ENCODE assay signal across 17 cellular contexts in genomic region chr6:142694054-142694453, GRCh38.
A peak's percentile ranks its signal among the peaks of the same experiment; 100 is the strongest.
DNase-seq lines count a peak whose midpoint lies in the region; ATAC-seq and TF ChIP-seq lines count a peak whose summit lies in the region.
"Had no signal": no experiment of that assay in that cellular context is flagged by ENCODE, and none has a peak within 500 bp of the region (broad histone marks: within the 10 kb centered on the region; RNA-seq: fewer than 3 reads in every experiment).

No MANE protein-coding gene starts in this region.

- H3K27me3 ChIP-seq in ACC112 (ENCODE audit: insufficient read depth, low read length): no peaks in the 10 kb centered on the region
- H3K27me3 ChIP-seq in upper lobe of right lung: no peaks in the 10 kb centered on the region
- H3K27me3 ChIP-seq: cardiac muscle cell, foreskin keratinocyte had no signal

- ATAC-seq in upper lobe of right lung: no peak
- ATAC-seq: activated CD8-positive, alpha-beta memory T cell treated with anti-CD3 and anti-CD28 coated beads, Interleukin-2, amount 10 ng/mL, durations not matched to agents 7 days and 5 days; foreskin keratinocyte had no signal

- DNase-seq in EH (ENCODE audit: low read depth) (peak; percentile 78), RPMI7951 (ENCODE audit: low read depth) (peak; percentile 55), fibroblast of the aortic adventitia (ENCODE audit: low read depth) (peak; percentile 45), upper lobe of right lung (no peak), NCI-H2227 treated with DMSO at 0.1 percent for 48 hours (lab: John Stamatoyannopoulos, UW) (no peak), AG20443 (ENCODE audit: low spot score) (no peak)
- DNase-seq in activated CD8-positive, alpha-beta memory T cell treated with anti-CD3 and anti-CD28 coated beads for 24 hours: no peak
- DNase-seq: activated CD8-positive, alpha-beta memory T cell treated with anti-CD3 and anti-CD28 coated beads, Interleukin-2, amount 10 ng/mL, durations not matched to agents 7 days and 5 days; effector memory CD4-positive, alpha-beta T cell; foreskin keratinocyte; left ventricle myocardium superior; NCI-H146; NCI-H526; posterior cingulate gyrus had no signal

- H3K36me3 ChIP-seq in ACC112 (ENCODE audit: insufficient read depth, low read length): no peaks in the 10 kb centered on the region
- no peaks in the 10 kb centered on the region for H3K36me3 ChIP-seq in upper lobe of right lung
- H3K36me3 ChIP-seq: cardiac muscle cell had no signal

- TF ChIP-seq CTCF in fibroblast of the aortic adventitia (IDR thresholded peaks at IDR 0.05; ENCODE audit: insufficient read depth, low read length) (no peak), upper lobe of right lung (IDR thresholded peaks at IDR 0.05) (no peak)

- H2AFZ ChIP-seq in ACC112 (ENCODE audit: low read length, unreplicated experiment): no peak overlapping the region

- H3K9me3 ChIP-seq in upper lobe of right lung: no peaks in the 10 kb centered on the region

- peak overlapping the region; percentile 56; the same call in 1 of the 2 replicates for H3K4me3 ChIP-seq in ACC112 (ENCODE audit: low read depth, low read length)
- no peak overlapping the region for H3K4me3 ChIP-seq in fibroblast of the aortic adventitia (ENCODE audit: low read depth, low read length)
- no peak overlapping the region for H3K4me3 ChIP-seq in upper lobe of right lung
- H3K4me3 ChIP-seq: cardiac muscle cell had no signal

- intact Hi-C loops in upper lobe of right lung (cut with DNase I): loop anchor here (10.0 kb wide), 2 partner anchors 331 to 721 kb away; no protein-coding TSS in a partner anchor

- H3K4me1 ChIP-seq in ACC112 (ENCODE audit: control insufficient read depth, insufficient read depth, low read length, unreplicated experiment) (peaks cover 35% of the 10 kb centered on the region), upper lobe of right lung (peaks cover 10% of the 10 kb centered on the region)
- H3K4me1 ChIP-seq: foreskin keratinocyte had no signal

- H3K79me2 ChIP-seq in ACC112 (ENCODE audit: control insufficient read depth, insufficient read depth, low read length, unreplicated experiment): no peaks in the 10 kb centered on the region

- H3K27ac ChIP-seq in ACC112 (ENCODE audit: low read depth, low read length) (peak overlapping the region; percentile 91), upper lobe of right lung (no peak overlapping the region)
- H3K27ac ChIP-seq: cardiac muscle cell, foreskin keratinocyte, KMS-11 had no signal

Comparison
In these comparisons a context has a peak if more than half of its experiments do, and no peak if none do; other contexts are left out.
1. DNase-seq: peak in EH (single experiment), RPMI7951 (single experiment) and fibroblast of the aortic adventitia (single experiment); none in upper lobe of right lung (single experiment), NCI-H2227 treated with DMSO at 0.1 percent for 48 hours (single experiment), activated CD8-positive, alpha-beta memory T cell treated with anti-CD3 and anti-CD28 coated beads for 24 hours (single experiment) and AG20443 (single experiment).